ENCODE assay signal across 2 cellular contexts in the genomic region with DNA sequence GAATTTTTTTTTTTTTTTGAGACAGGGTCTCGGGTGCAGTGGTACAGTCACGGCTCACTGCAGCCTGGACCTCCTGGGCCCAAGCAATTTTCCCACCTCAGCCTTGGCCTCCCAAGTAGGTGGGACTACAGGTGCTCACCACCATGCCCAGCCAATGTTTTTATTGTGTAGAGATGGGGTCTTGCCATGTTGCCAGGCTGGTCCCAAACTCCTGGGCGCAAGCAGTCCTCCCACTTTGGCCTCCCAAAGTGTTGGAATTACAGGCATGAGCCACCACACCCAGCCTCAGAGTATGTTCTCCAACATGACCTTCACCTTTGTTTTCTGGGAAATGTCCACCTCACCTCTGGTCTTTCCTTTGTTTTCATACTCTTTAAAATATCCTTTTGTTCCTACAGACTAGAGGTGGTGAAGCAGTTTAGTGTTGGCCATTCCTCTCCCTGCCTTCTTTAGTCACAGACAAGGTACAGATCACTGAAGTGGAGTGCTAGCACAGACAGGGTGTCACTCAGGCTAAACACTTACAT.
TF ChIP-seq lines count a peak whose summit lies in the region.

No MANE protein-coding gene starts in this region.

TF ChIP-seq in IMR-90, 13 proteins besides CTCF, POLR2A, EP300 and RAD21:
- TF ChIP-seq CHD1 (IDR thresholded peaks at IDR 0.05; ENCODE audit: low read depth, low read length), result no peak
- no peak for TF ChIP-seq SMC3 (IDR thresholded peaks at IDR 0.05; ENCODE audit: low read depth, low read length)
- no peak for TF ChIP-seq BHLHE40 (IDR thresholded peaks at IDR 0.05; ENCODE audit: low read depth, low read length)
TF ChIP-seq in IMR-90: peak in this region for 0.

TF ChIP-seq in K562, 482 proteins besides CTCF, POLR2A, EP300 and RAD21:
- TF ChIP-seq FOSL1 (tag; conservative IDR thresholded peaks at IDR 0.05), result no peak
- TF ChIP-seq MTA1 (IDR thresholded peaks at IDR 0.05; ENCODE audit: borderline replicate concordance), result no peak
- TF ChIP-seq BCL6 (CRISPR knock-in tag; IDR thresholded peaks at IDR 0.05), result no peak
- TF ChIP-seq GATA2 (CRISPR knock-in tag; IDR thresholded peaks at IDR 0.05), result no peak
